In genomic region chr6:71396410-71396801, GRCh38 we compare ENCODE assay signal across 10 cellular contexts.
A peak's percentile ranks its signal among the peaks of the same experiment; 100 is the strongest.
DNase-seq lines count a peak whose midpoint lies in the region; ATAC-seq and TF ChIP-seq lines count a peak whose summit lies in the region.
"Had no signal": no experiment of that assay in that cellular context is flagged by ENCODE, and none has a peak within 500 bp of the region (broad histone marks: within the 10 kb centered on the region; RNA-seq: fewer than 3 reads in every experiment).

No MANE protein-coding gene starts in this region.

- peak; percentile 95 for ATAC-seq in GM18909 (IDR thresholded peaks at IDR 0.05; ENCODE audit: poor library complexity, unreplicated experiment)
- ATAC-seq in GM21619 (IDR thresholded peaks at IDR 0.05; ENCODE audit: unreplicated experiment): peak; percentile 93
- peak; percentile 78 for ATAC-seq in HG03342 (IDR thresholded peaks at IDR 0.05; ENCODE audit: unreplicated experiment)

- no peak for TF ChIP-seq CTCF in neural crest cell (conservative IDR thresholded peaks at IDR 0.05)
- TF ChIP-seq CTCF in type B pancreatic cell (conservative IDR thresholded peaks at IDR 0.05): no peak
- no peak for TF ChIP-seq CTCF in osteocyte (IDR thresholded peaks at IDR 0.05)

- H3K9me3 Mint-ChIP-seq in neural crest cell (no peaks in the 10 kb centered on the region), type B pancreatic cell (peaks cover 5% of the 10 kb centered on the region), osteocyte (ENCODE audit: unreplicated experiment) (no peaks in the 10 kb centered on the region)

- H3K36me3 Mint-ChIP-seq in neural crest cell (ENCODE audit: low read depth): peaks cover 11% of the 10 kb centered on the region
- H3K36me3 Mint-ChIP-seq in type B pancreatic cell: peaks cover 16% of the 10 kb centered on the region
- H3K36me3 Mint-ChIP-seq in osteocyte (ENCODE audit: unreplicated experiment): peaks cover 12% of the 10 kb centered on the region

- H3K27me3 Mint-ChIP-seq in neural crest cell (ENCODE audit: low read depth) (no peaks in the 10 kb centered on the region), type B pancreatic cell (no peaks in the 10 kb centered on the region), osteocyte (ENCODE audit: unreplicated experiment) (no peaks in the 10 kb centered on the region)

- H3K4me1 Mint-ChIP-seq in neural crest cell (peaks cover 31% of the 10 kb centered on the region), type B pancreatic cell (ENCODE audit: unreplicated experiment) (peaks cover 6% of the 10 kb centered on the region), osteocyte (ENCODE audit: unreplicated experiment) (peaks cover 71% of the 10 kb centered on the region)

- H3K4me3 Mint-ChIP-seq in neural crest cell (no peak overlapping the region), type B pancreatic cell (no peak overlapping the region), osteocyte (ENCODE audit: unreplicated experiment) (no peak overlapping the region)

- H3K27ac Mint-ChIP-seq in neural crest cell (ENCODE audit: unreplicated experiment) (peak overlapping the region; percentile 24), type B pancreatic cell (no peak overlapping the region), osteocyte (ENCODE audit: unreplicated experiment) (no peak overlapping the region)

- no peak for DNase-seq in neural crest cell (ENCODE audit: low read depth, low spot score)
- no peak for DNase-seq in COR-L47 (lab: John Stamatoyannopoulos, UW)
- no peak for DNase-seq in type B pancreatic cell (ENCODE audit: extremely low spot score, unreplicated experiment)
- DNase-seq in osteocyte (ENCODE audit: extremely low spot score, unreplicated experiment): no peak
- DNase-seq: cortex of kidney, DND-41, GM23248 had no signal
